ENCODE assay signal across 18 cellular contexts in the genomic region with DNA sequence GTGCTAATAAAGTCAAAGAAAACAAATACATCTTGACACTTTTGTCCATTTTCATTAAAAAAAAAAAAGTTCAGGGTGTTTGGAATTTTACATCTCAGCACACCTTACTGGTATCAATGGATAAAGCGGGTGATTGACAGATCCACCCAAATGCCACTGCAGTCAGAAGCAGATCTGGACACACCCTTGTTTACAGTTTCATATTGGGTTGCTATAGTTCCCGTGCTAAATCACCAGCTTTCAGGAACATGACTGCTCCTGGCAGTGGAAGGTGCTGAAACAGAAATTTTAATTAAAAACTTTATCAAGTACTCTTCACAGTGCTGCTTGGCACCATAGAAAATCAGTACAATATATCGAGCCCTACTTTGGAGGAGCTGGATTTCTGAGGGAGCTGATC.
"Had no signal": no experiment of that assay in that cellular context is flagged by ENCODE, and none has a peak within 500 bp of the region (broad histone marks: within the 10 kb centered on the region; RNA-seq: fewer than 3 reads in every experiment).

No MANE protein-coding gene starts in this region.

- H3K27me3 ChIP-seq: colonic mucosa, gastrocnemius medialis, neutrophil, right atrium auricular region, tibial nerve had no signal

- H3K4me3 Mint-ChIP-seq: activated CD4-positive, alpha-beta T cell treated with anti-CD3 and anti-CD28 coated beads, Interleukin-2, amount 10 ng/mL, durations not matched to agents 7 days and 5 days; activated T-cell treated with anti-CD3 and anti-CD28 coated beads, Interleukin-2, amount 50 U/mL, for 72 hours; memory B cell; naive thymus-derived CD8-positive, alpha-beta T cell had no signal

- H3K9me3 ChIP-seq: colonic mucosa, gastrocnemius medialis, neutrophil, right atrium auricular region, tibial nerve had no signal

- H3K27ac Mint-ChIP-seq: activated CD4-positive, alpha-beta T cell treated with anti-CD3 and anti-CD28 coated beads, Interleukin-2, amount 10 ng/mL, durations not matched to agents 7 days and 5 days; activated naive CD4-positive, alpha-beta T cell treated with anti-CD3 and anti-CD28 coated beads, Interleukin-2, amount 50 U/mL, for 72 hours; activated T-cell treated with anti-CD3 and anti-CD28 coated beads, Interleukin-2, amount 50 U/mL, for 72 hours; memory B cell; naive thymus-derived CD8-positive, alpha-beta T cell had no signal

- H3K27ac ChIP-seq: colonic mucosa, gastrocnemius medialis, neutrophil, right atrium auricular region, skin epidermis, tibial nerve had no signal

- DNase-seq: activated CD4-positive, alpha-beta T cell treated with anti-CD3 and anti-CD28 coated beads, Interleukin-2, amount 10 ng/mL, durations not matched to agents 7 days and 5 days; activated CD8-positive, alpha-beta memory T cell treated with anti-CD3 and anti-CD28 coated beads, Interleukin-2, amount 50 U/mL, for 48 hours; activated gamma-delta T cell; activated T-cell treated with anti-CD3 and anti-CD28 coated beads, Interleukin-2, amount 50 U/mL, for 72 hours; central memory CD4-positive, alpha-beta T cell; colonic mucosa; gastrocnemius medialis; naive thymus-derived CD8-positive, alpha-beta T cell; posterior cingulate gyrus; stimulated activated CD4-positive, alpha-beta T cell treated with anti-CD3 and anti-CD28 coated beads, Interleukin-4, amount 100 ng/mL, for 24 hours; stimulated activated naive CD4-positive, alpha-beta T cell had no signal

- H3K4me1 Mint-ChIP-seq: memory B cell; naive thymus-derived CD8-positive, alpha-beta T cell had no signal

- H3K4me1 ChIP-seq: colonic mucosa, tibial nerve had no signal

- H3K36me3 Mint-ChIP-seq: activated naive CD4-positive, alpha-beta T cell treated with anti-CD3 and anti-CD28 coated beads, Interleukin-2, amount 50 U/mL, for 72 hours; memory B cell; naive thymus-derived CD8-positive, alpha-beta T cell had no signal

- H3K36me3 ChIP-seq: colonic mucosa, gastrocnemius medialis, right atrium auricular region had no signal

- H3K4me3 ChIP-seq: colonic mucosa, gastrocnemius medialis, right atrium auricular region, skin epidermis, tibial nerve had no signal

- H3K9me3 Mint-ChIP-seq: activated CD4-positive, alpha-beta T cell treated with anti-CD3 and anti-CD28 coated beads, Interleukin-2, amount 10 ng/mL, durations not matched to agents 7 days and 5 days; activated naive CD4-positive, alpha-beta T cell treated with anti-CD3 and anti-CD28 coated beads, Interleukin-2, amount 50 U/mL, for 72 hours; activated T-cell treated with anti-CD3 and anti-CD28 coated beads, Interleukin-2, amount 50 U/mL, for 72 hours; memory B cell; naive thymus-derived CD8-positive, alpha-beta T cell had no signal

- ATAC-seq: activated naive CD4-positive, alpha-beta T cell treated with anti-CD3 and anti-CD28 coated beads, Interleukin-2, amount 50 U/mL, for 72 hours; activated T-cell treated with anti-CD3 and anti-CD28 coated beads, Interleukin-2, amount 50 U/mL, for 72 hours; gastrocnemius medialis; left lobe of liver; naive thymus-derived CD8-positive, alpha-beta T cell had no signal
